18 cellular contexts compared by ENCODE assay signal in genomic region chr10:117646718-117647117, GRCh38.
"Had no signal": no experiment of that assay in that cellular context is flagged by ENCODE, and none has a peak within 500 bp of the region (broad histone marks: within the 10 kb centered on the region; RNA-seq: fewer than 3 reads in every experiment).

No MANE protein-coding gene starts in this region.

- DNase-seq: occipital lobe; posterior cingulate gyrus; psoas muscle; right cardiac atrium; right lobe of liver; sigmoid colon; small intestine; stimulated activated CD4-positive, alpha-beta T cell treated with anti-CD3 and anti-CD28 coated beads, Interleukin-15, amount 100 ng/mL, for 24 hours; stimulated activated CD4-positive, alpha-beta T cell treated with anti-CD3 and anti-CD28 coated beads, Interleukin-2, amount 100 ng/mL, for 24 hours; stimulated activated CD4-positive, alpha-beta T cell treated with anti-CD3 and anti-CD28 coated beads, Interleukin-2, amount 100 ng/mL, for 48 hours; stimulated activated CD4-positive, alpha-beta T cell treated with anti-CD3 and anti-CD28 coated beads, Interleukin-4, amount 100 ng/mL, for 24 hours; stimulated activated naive B cell treated with anti-CD40 and anti-IgM and Interleukin-4, amounts not matched to agents 10 μg/mL and 1 μg/mL and 100 μg/mL, for 72 hours; stimulated activated naive CD4-positive, alpha-beta T cell treated with Interleukin-2 at 50 U/mL for 16 hours; stomach; thyroid gland; trophoblast cell; upper lobe of left lung had no signal

- ATAC-seq: psoas muscle; right cardiac atrium; right lobe of liver; stimulated activated effector memory CD8-positive, alpha-beta T cell treated with anti-CD3 and anti-CD28 coated beads, Interleukin-12 subunit alpha, Interleukin-12 subunit beta, amount 100 ng/mL, for 72 hours; stimulated activated naive B cell treated with anti-CD40 and anti-IgM and Interleukin-4, amounts not matched to agents 10 μg/mL and 1 μg/mL and 100 μg/mL, for 72 hours had no signal
